ENCODE assay signal across 1 cellular context in the genomic region with DNA sequence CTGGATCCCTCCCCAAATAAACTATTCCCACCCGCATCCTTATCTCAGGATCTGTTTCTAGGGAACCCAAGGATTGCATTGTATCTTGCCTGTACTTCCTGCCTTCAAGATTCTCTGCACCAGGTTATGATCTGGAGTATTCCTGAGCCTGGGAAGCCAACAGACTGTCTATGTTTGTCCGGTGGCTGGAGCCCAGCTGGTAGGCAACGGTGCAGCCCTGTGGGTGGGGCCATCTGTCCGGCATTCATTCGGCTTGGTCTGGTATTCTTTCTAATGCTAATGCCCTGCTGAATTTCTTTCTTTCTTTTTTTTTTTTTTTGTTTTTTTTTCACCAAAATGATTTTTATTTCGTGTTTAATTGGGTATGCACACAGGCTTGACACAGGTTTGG.
TF ChIP-seq lines count a peak whose summit lies in the region.

No MANE protein-coding gene starts in this region.

TF ChIP-seq in HepG2, 621 proteins besides CTCF, POLR2A, EP300 and RAD21:
- TF ChIP-seq CBX5 (CRISPR knock-in tag; IDR thresholded peaks at IDR 0.05; ENCODE audit: borderline replicate concordance) = no peak
- TF ChIP-seq ZNF230 (CRISPR knock-in tag; IDR thresholded peaks at IDR 0.05) = no peak
- TF ChIP-seq ZNF616 (CRISPR knock-in tag; IDR thresholded peaks at IDR 0.05; ENCODE audit: low read depth) = no peak
- no peak for TF ChIP-seq ZSCAN20 (CRISPR knock-in tag; IDR thresholded peaks at IDR 0.05; ENCODE audit: borderline replicate concordance)
TF ChIP-seq in HepG2: peak in this region for 0.
